ENCODE assay signal across 26 cellular contexts in genomic region chr1:62926681-62927252, GRCh38.
A peak's percentile ranks its signal among the peaks of the same experiment; 100 is the strongest.
DNase-seq lines count a peak whose midpoint lies in the region; ATAC-seq and TF ChIP-seq lines count a peak whose summit lies in the region.
"Had no signal": no experiment of that assay in that cellular context is flagged by ENCODE, and none has a peak within 500 bp of the region (broad histone marks: within the 10 kb centered on the region; RNA-seq: fewer than 3 reads in every experiment).

No MANE protein-coding gene starts in this region.

- H3K18ac ChIP-seq in mesendoderm (ENCODE audit: low read length) = no peak overlapping the region

- no peaks in the 10 kb centered on the region for H3K36me3 ChIP-seq in GM06990 (ENCODE audit: control insufficient read depth, insufficient read depth, low read length)
- H3K36me3 ChIP-seq in mesendoderm (ENCODE audit: control insufficient read depth, insufficient read depth, low read length) = no peaks in the 10 kb centered on the region
- no peaks in the 10 kb centered on the region for H3K36me3 ChIP-seq in body of pancreas (replicated peaks in 1 of 2; ENCODE audit: insufficient read depth in 1 of 2, low read depth in 2 of 2)
- H3K36me3 ChIP-seq in testis (ENCODE audit: low read depth, missing control alignments) = no peaks in the 10 kb centered on the region
- H3K36me3 ChIP-seq: heart right ventricle, left ventricle myocardium inferior had no signal

- TF ChIP-seq CTCF in GM06990 (IDR thresholded peaks at IDR 0.05; ENCODE audit: insufficient read depth, low read length, poor library complexity, severe bottlenecking) = peak; percentile 28
- TF ChIP-seq CTCF in astrocyte of the spinal cord (IDR thresholded peaks at IDR 0.05; ENCODE audit: low read depth, low read length) = peak; percentile 11
- TF ChIP-seq CTCF in body of pancreas (IDR thresholded peaks at IDR 0.05) = no peak
- TF ChIP-seq CTCF in testis (IDR thresholded peaks at IDR 0.05) = no peak

- in situ Hi-C loops in astrocyte of the spinal cord (cut with HindIII; ENCODE audit: low sequenced_read_pairs) = no loop called here

- no peak overlapping the region for H4K8ac ChIP-seq in mesendoderm (ENCODE audit: low read depth, low read length)

- H3K4me2 ChIP-seq in mesendoderm (ENCODE audit: low read length) = no peak overlapping the region

- H3K56ac ChIP-seq in mesendoderm (ENCODE audit: low read length) = no peak overlapping the region

- H3K4me3 ChIP-seq in GM06990 (replicated peaks; ENCODE audit: low read depth, low read length) = no peak overlapping the region
- no peak overlapping the region for H3K4me3 ChIP-seq in astrocyte of the spinal cord (ENCODE audit: low read depth, low read length)
- H3K4me3 ChIP-seq in mesendoderm (ENCODE audit: low read length) = no peak overlapping the region
- no peak overlapping the region for H3K4me3 ChIP-seq in body of pancreas
- no peak overlapping the region for H3K4me3 ChIP-seq in testis
- H3K4me3 ChIP-seq: heart right ventricle, left ventricle myocardium inferior had no signal

- no peaks in the 10 kb centered on the region for H3K79me1 ChIP-seq in mesendoderm (ENCODE audit: low read length)

- H3K27ac ChIP-seq in mesendoderm (ENCODE audit: low read depth, low read length) (no peak overlapping the region), body of pancreas (no peak overlapping the region), testis (no peak overlapping the region)
- H3K27ac ChIP-seq: heart right ventricle, left ventricle myocardium inferior had no signal

- WGBS in mesendoderm (ENCODE audit: extremely low coverage, insufficient coverage, low lambda C conversion rate) = no CpG with 5 or more reads among the region's 4 CpGs
- WGBS in body of pancreas, 2 donors = 70 to 78% methylated on average over 4 of the region's 4 CpGs
- WGBS in testis, 2 donors = 87 to 89% methylated on average over 4 of the region's 4 CpGs

- no peaks in the 10 kb centered on the region for H3K27me3 ChIP-seq in GM06990 (replicated peaks; ENCODE audit: control insufficient read depth, insufficient read depth, low read length)
- H3K27me3 ChIP-seq in mesendoderm (ENCODE audit: insufficient read depth, low read length, poor library complexity) = no peaks in the 10 kb centered on the region
- no peaks in the 10 kb centered on the region for H3K27me3 ChIP-seq in body of pancreas
- H3K27me3 ChIP-seq in testis = no peaks in the 10 kb centered on the region

- H2BK15ac ChIP-seq in mesendoderm (replicated peaks; ENCODE audit: low read depth) = no peak overlapping the region

- intact Hi-C loops in body of pancreas (cut with DNase I) (no loop called here), testis (cut with DNase I; ENCODE audit: low total_unique reads) (no loop called here)

- no peak for TF ChIP-seq POLR2A in body of pancreas (IDR thresholded peaks at IDR 0.05)
- TF ChIP-seq POLR2A in testis (IDR thresholded peaks at IDR 0.05) = no peak

- H3K23ac ChIP-seq in mesendoderm (ENCODE audit: low read length) = no peak overlapping the region

- H4K5ac ChIP-seq in mesendoderm (ENCODE audit: low read length) = no peak overlapping the region

- no peaks in the 10 kb centered on the region for H3K9me3 ChIP-seq in body of pancreas
- H3K9me3 ChIP-seq in testis = no peaks in the 10 kb centered on the region

- no peak overlapping the region for H2AK5ac ChIP-seq in mesendoderm (ENCODE audit: low read length)

- H3K4ac ChIP-seq in mesendoderm (ENCODE audit: low read depth, low read length) = no peak overlapping the region

- no peak overlapping the region for H3K9ac ChIP-seq in mesendoderm (ENCODE audit: low read length)

- H3K4me1 ChIP-seq in mesendoderm (ENCODE audit: control insufficient read depth, low read depth, low read length) = no peaks in the 10 kb centered on the region
- H3K4me1 ChIP-seq in body of pancreas = no peaks in the 10 kb centered on the region
- H3K4me1 ChIP-seq in testis = no peaks in the 10 kb centered on the region
- H3K4me1 ChIP-seq: heart right ventricle, left ventricle myocardium inferior had no signal

- DNase-seq in GM06990 (ENCODE audit: extremely low read depth, insufficient read length) = no peak
- peak; percentile 26 for DNase-seq in NAMALWA (ENCODE audit: low spot score)
- no peak for DNase-seq in astrocyte of the spinal cord (ENCODE audit: low read depth, low spot score)
- DNase-seq in mesendoderm = peak; percentile 4
- DNase-seq in NCI-H510A treated with DMSO at 0.1 percent for 48 hours (lab: John Stamatoyannopoulos, UW) = no peak
- DNase-seq in body of pancreas = no peak
- no peak for DNase-seq in DMS153 treated with DMSO at 0.1 percent for 48 hours (lab: John Stamatoyannopoulos, UW; ENCODE audit: unreplicated experiment)
- DNase-seq in testis = no peak
- DNase-seq: activated CD8-positive, alpha-beta T cell treated with anti-CD3 and anti-CD28 coated beads, Interleukin-2, amount 10 ng/mL, durations not matched to agents 7 days and 5 days; activated naive CD4-positive, alpha-beta T cell treated with anti-CD3 and anti-CD28 coated beads for 36 hours; activated T-cell treated with anti-CD3 and anti-CD28 coated beads, Interleukin-2, amount 50 U/mL, for 24 hours; amygdala; CD8-positive, alpha-beta memory T cell; cerebellar nuclear complex; DMS79 treated with DMSO at 0.1 percent for 48 hours; effector CD8-positive, alpha-beta T cell; HCEC 1CT; heart right ventricle; immature natural killer cell; left ventricle myocardium inferior; midbrain; NCI-H1694 treated with DMSO at 0.1 percent for 48 hours; NCI-H748 treated with DMSO at 0.1 percent for 48 hours; T1000 had no signal

- H2BK5ac ChIP-seq in mesendoderm (ENCODE audit: low read length) = no peak overlapping the region

- H3K79me2 ChIP-seq in mesendoderm (ENCODE audit: control insufficient read depth, insufficient read depth, low read length) = no peaks in the 10 kb centered on the region

- no peak for ATAC-seq in body of pancreas
- ATAC-seq: activated CD4-positive, CD25-positive, alpha-beta regulatory T cell treated with anti-CD3 and anti-CD28 coated beads, Interleukin-2, amount 50 U/mL, for 24 hours; activated CD8-positive, alpha-beta T cell treated with anti-CD3 and anti-CD28 coated beads, Interleukin-2, amount 10 ng/mL, durations not matched to agents 7 days and 5 days; heart right ventricle; natural killer cell treated with Interleukin-12 subunit alpha and Interleukin-12 subunit beta and Interleukin-15 and Interleukin-18, amount 100 ng/mL, for 72 hours had no signal

- H2BK120ac ChIP-seq in mesendoderm (ENCODE audit: low read depth, low read length) = no peak overlapping the region

Comparison
In these comparisons a context has a peak if more than half of its experiments do, and no peak if none do; other contexts are left out.
1. DNase-seq: peak in NAMALWA (single experiment) and mesendoderm (single experiment); none in GM06990 (single experiment), astrocyte of the spinal cord (single experiment), NCI-H510A treated with DMSO at 0.1 percent for 48 hours (single experiment), body of pancreas (0 of 4), DMS153 treated with DMSO at 0.1 percent for 48 hours (single experiment) and testis (single experiment).
2. CTCF ChIP-seq: peak in GM06990 (single experiment) and astrocyte of the spinal cord (single experiment); none in body of pancreas (0 of 7) and testis (0 of 3).